Comparison of ENCODE assay signal across 23 cellular contexts in the genomic region with DNA sequence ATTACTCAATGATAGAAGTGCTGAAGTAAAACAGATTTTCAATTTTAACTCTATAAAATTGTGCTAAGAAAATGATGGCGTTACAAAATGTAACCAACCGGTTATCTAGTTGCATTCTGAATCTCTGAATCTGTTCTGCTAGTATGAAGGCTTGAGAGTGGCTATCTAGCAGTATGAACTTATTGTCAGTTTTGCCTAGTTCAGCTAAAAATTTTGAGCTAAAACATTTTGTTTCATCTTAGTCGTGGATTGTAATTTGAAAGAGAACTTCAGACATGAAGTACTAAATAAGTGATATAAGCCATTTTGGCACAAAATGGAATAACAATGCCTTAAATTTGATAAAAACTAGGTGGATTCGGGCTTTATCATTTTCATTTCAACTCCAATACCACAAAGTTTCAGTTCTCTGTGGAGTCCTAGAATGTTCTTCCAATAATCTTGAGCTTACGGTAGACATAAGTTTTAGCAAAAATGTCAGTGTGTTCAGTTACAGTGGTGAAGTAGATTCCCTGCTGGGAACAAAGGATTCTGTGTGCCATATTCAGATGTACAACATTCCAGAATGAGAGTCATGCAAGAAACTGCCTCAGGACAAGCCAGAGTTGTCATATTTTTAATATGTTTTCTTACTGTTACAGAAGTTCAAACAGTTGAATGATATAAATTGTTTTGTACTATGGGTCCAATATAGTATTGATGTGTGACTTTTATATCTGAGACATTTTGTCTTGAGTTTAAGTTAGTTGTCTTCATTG. TPM values are rescaled to one million over a fixed set of nuclear protein-coding genes. Genes with fewer than 3 reads are reported as not detected.
DNase-seq lines count a peak whose midpoint lies in the region; ATAC-seq and TF ChIP-seq lines count a peak whose summit lies in the region.
"Had no signal": no experiment of that assay in that cellular context is flagged by ENCODE, and none has a peak within 500 bp of the region (broad histone marks: within the 10 kb centered on the region; RNA-seq: fewer than 3 reads in every experiment).

No MANE protein-coding gene starts in this region.

- H3K36me3 ChIP-seq in breast epithelium: peaks cover 6% of the 10 kb centered on the region
- no peaks in the 10 kb centered on the region for H3K36me3 ChIP-seq in testis (ENCODE audit: low read depth, missing control alignments)
- H3K36me3 ChIP-seq: prostate gland had no signal

- H3K27ac ChIP-seq in breast epithelium (peak overlapping the region; percentile 29 to 56), testis (no peak overlapping the region)
- H3K27ac ChIP-seq: prostate gland, vagina had no signal

- TF ChIP-seq POLR2A in breast epithelium (IDR thresholded peaks at IDR 0.05): no peak
- no peak for TF ChIP-seq POLR2A in testis (IDR thresholded peaks at IDR 0.05)

- no peak for TF ChIP-seq EP300 in Ishikawa (IDR thresholded peaks at IDR 0.05; ENCODE audit: borderline replicate concordance)

- no peaks in the 10 kb centered on the region for H3K27me3 ChIP-seq in breast epithelium
- no peaks in the 10 kb centered on the region for H3K27me3 ChIP-seq in testis
- H3K27me3 ChIP-seq: vagina had no signal

- H3K4me3 ChIP-seq in breast epithelium (no peak overlapping the region), testis (no peak overlapping the region)
- H3K4me3 ChIP-seq: prostate gland, vagina had no signal

- no peaks in the 10 kb centered on the region for H3K4me1 ChIP-seq in breast epithelium
- H3K4me1 ChIP-seq in testis: no peaks in the 10 kb centered on the region
- H3K4me1 ChIP-seq: prostate gland, vagina had no signal

- H3K9me3 ChIP-seq in breast epithelium: no peaks in the 10 kb centered on the region
- no peaks in the 10 kb centered on the region for H3K9me3 ChIP-seq in testis
- H3K9me3 ChIP-seq: prostate gland, vagina had no signal

- TF ChIP-seq CTCF in breast epithelium (IDR thresholded peaks at IDR 0.05) (no peak), testis (IDR thresholded peaks at IDR 0.05) (no peak)

- whole genome bisulfite sequencing in testis, 2 donors: 62 to 70% methylated on average over 5 of the region's 5 CpGs

- TF ChIP-seq RAD21 in Ishikawa (IDR thresholded peaks at IDR 0.05; ENCODE audit: low read depth): no peak

- ATAC-seq in HG02870 (IDR thresholded peaks at IDR 0.05; ENCODE audit: unreplicated experiment): no peak
- ATAC-seq: activated T-helper 17 cell treated with anti-CD3 and anti-CD28 coated beads, Interleukin-2, amount 50 U/mL, for 72 hours; CD8-positive, alpha-beta T cell had no signal

- intact Hi-C loops in breast epithelium (cut with DNase I; ENCODE audit: low total_unique reads): no loop called here
- intact Hi-C loops in testis (cut with DNase I; ENCODE audit: low total_unique reads): no loop called here

- DNase-seq in AG08396 (ENCODE audit: low spot score): peak; percentile 21
- DNase-seq in breast epithelium (ENCODE audit: low spot score in 2 of 2): no peak
- DNase-seq in medulla oblongata (ENCODE audit: extremely low spot score): peak; percentile 14
- DNase-seq in testis: no peak
- DNase-seq in effector CD8-positive, alpha-beta T cell (lab: John Stamatoyannopoulos, UW): no peak
- no peak for DNase-seq in amniotic stem cell (lab: John Stamatoyannopoulos, UW)
- DNase-seq: activated CD4-positive, alpha-beta T cell treated with anti-CD3 and anti-CD28 coated beads for 4 hours; CD8-positive, alpha-beta T cell; central memory CD4-positive, alpha-beta T cell; DND-41; effector memory CD4-positive, alpha-beta T cell; islet precursor cell; NCI-H1105 treated with DMSO at 0.1 percent for 48 hours; NCI-H2081 treated with DMSO at 0.1 percent for 48 hours; NCI-H524; stimulated activated CD8-positive, alpha-beta memory T cell treated with anti-CD3 and anti-CD28 coated beads, Interleukin-4, amount 100 ng/mL, for 48 hours; substantia nigra; SW 1271 had no signal

TF ChIP-seq in Ishikawa, 13 proteins besides CTCF, POLR2A, EP300 and RAD21:
- TF ChIP-seq YY1 (IDR thresholded peaks at IDR 0.05; ENCODE audit: low read depth) (no peak), CREB1 (IDR thresholded peaks at IDR 0.05; ENCODE audit: low read depth) (no peak), NFIC (IDR thresholded peaks at IDR 0.05) (no peak), CEBPB (IDR thresholded peaks at IDR 0.05) (no peak), TEAD4 (IDR thresholded peaks at IDR 0.05) (peak; percentile 39; the same call in 1 of the 2 replicates), TCF12 (IDR thresholded peaks at IDR 0.05; ENCODE audit: low read depth) (no peak), EGR1 (IDR thresholded peaks at IDR 0.05) (no peak), TAF1 (IDR thresholded peaks at IDR 0.05; ENCODE audit: low read depth) (no peak)
- TF ChIP-seq, protein P1, sequence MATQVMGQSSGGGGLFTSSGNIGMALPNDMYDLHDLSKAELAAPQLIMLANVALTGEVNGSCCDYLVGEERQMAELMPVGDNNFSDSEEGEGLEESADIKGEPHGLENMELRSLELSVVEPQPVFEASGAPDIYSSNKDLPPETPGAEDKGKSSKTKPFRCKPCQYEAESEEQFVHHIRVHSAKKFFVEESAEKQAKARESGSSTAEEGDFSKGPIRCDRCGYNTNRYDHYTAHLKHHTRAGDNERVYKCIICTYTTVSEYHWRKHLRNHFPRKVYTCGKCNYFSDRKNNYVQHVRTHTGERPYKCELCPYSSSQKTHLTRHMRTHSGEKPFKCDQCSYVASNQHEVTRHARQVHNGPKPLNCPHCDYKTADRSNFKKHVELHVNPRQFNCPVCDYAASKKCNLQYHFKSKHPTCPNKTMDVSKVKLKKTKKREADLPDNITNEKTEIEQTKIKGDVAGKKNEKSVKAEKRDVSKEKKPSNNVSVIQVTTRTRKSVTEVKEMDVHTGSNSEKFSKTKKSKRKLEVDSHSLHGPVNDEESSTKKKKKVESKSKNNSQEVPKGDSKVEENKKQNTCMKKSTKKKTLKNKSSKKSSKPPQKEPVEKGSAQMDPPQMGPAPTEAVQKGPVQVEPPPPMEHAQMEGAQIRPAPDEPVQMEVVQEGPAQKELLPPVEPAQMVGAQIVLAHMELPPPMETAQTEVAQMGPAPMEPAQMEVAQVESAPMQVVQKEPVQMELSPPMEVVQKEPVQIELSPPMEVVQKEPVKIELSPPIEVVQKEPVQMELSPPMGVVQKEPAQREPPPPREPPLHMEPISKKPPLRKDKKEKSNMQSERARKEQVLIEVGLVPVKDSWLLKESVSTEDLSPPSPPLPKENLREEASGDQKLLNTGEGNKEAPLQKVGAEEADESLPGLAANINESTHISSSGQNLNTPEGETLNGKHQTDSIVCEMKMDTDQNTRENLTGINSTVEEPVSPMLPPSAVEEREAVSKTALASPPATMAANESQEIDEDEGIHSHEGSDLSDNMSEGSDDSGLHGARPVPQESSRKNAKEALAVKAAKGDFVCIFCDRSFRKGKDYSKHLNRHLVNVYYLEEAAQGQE (IDR thresholded peaks at IDR 0.05; ENCODE audit: low read depth): no peak

RNA-seq across cellular contexts. Expression of gene ATP6V1D, which starts 28.1 kb away (rescaled TPM):
- total RNA-seq in breast epithelium (100 to 1,000 TPM in 1 of 3 donors, 10 to 100 TPM in 2; 58.0 to 102 (median 75.2) TPM), testis (100 to 1,000 TPM in 1 of 2 donors, 10 to 100 TPM in 1; 75.6 to 103 TPM)
- 68.0 TPM for polyA plus RNA-seq in testis (ENCODE audit: insufficient read depth, low read depth, low replicate concordance)

RNA-seq across cellular contexts. Expression of gene EIF2S1, which starts 28.6 kb away (rescaled TPM):
- total RNA-seq in breast epithelium: 100 to 1,000 TPM in 1 of 3 donors, 10 to 100 TPM in 2; 63.9 to 107 (median 89.4) TPM
- total RNA-seq in testis: 10 to 100 TPM; 82.1 to 83.9 TPM
- polyA plus RNA-seq in testis (ENCODE audit: insufficient read depth, low read depth, low replicate concordance): 158 TPM

Comparison
In these comparisons a context has a peak if more than half of its experiments do, and no peak if none do; other contexts are left out.
1. DNase-seq: peak in AG08396 (single experiment) and medulla oblongata (single experiment); none in breast epithelium (0 of 2), testis (single experiment), effector CD8-positive, alpha-beta T cell (single experiment) and amniotic stem cell (single experiment).
2. H3K27ac ChIP-seq: peak in breast epithelium (2 of 2); none in testis (0 of 2).